In genomic region chr10:112184379-112184778, GRCh38 we compare ENCODE assay signal across 8 cellular contexts. TPM values are rescaled to one million over a fixed set of nuclear protein-coding genes. Genes with fewer than 3 reads are reported as not detected.
DNase-seq lines count a peak whose midpoint lies in the region; ATAC-seq and TF ChIP-seq lines count a peak whose summit lies in the region.

No MANE protein-coding gene starts in this region.

- H2BK12ac ChIP-seq in mesenchymal stem cell (ENCODE audit: low read length in 2 of 2) = no peak overlapping the region

- DNase-seq in heart right ventricle (no peak), left ventricle myocardium superior (no peak), adipocyte (ENCODE audit: low read depth) (no peak), mesenchymal stem cell (no peak), vagina (ENCODE audit: extremely low spot score in 2 of 2) (no peak), posterior cingulate gyrus (no peak), amygdala (lab: John Stamatoyannopoulos, UW) (no peak), ACHN (no peak)

- no peak overlapping the region for H3K18ac ChIP-seq in mesenchymal stem cell (ENCODE audit: low read depth in 1 of 2, low read length in 2 of 2)

- peaks cover 8% of the 10 kb centered on the region for H3K79me1 ChIP-seq in mesenchymal stem cell (replicated peaks; ENCODE audit: low read length, poor library complexity, severe bottlenecking)

- H2AFZ ChIP-seq in mesenchymal stem cell (ENCODE audit: low read depth, low read length) = no peak overlapping the region

- peaks cover 0 to 9% (median 0%) of the 10 kb centered on the region in 11 donors for H3K9me3 ChIP-seq in heart right ventricle
- H3K9me3 ChIP-seq in adipocyte (ENCODE audit: control insufficient read depth, low read length) = peaks cover 12% of the 10 kb centered on the region
- peaks cover 6% of the 10 kb centered on the region for H3K9me3 ChIP-seq in mesenchymal stem cell (ENCODE audit: control insufficient read depth, low read length)
- no peaks in the 10 kb centered on the region for H3K9me3 ChIP-seq in vagina

- TF ChIP-seq CTCF in heart right ventricle (IDR thresholded peaks at IDR 0.05) (no peak), vagina (IDR thresholded peaks at IDR 0.05) (no peak)

- no peak overlapping the region for H2BK15ac ChIP-seq in mesenchymal stem cell (ENCODE audit: low read depth, poor library complexity, severe bottlenecking)

- no peak overlapping the region for H2BK120ac ChIP-seq in mesenchymal stem cell (ENCODE audit: low read depth, low read length)

- no peaks in the 10 kb centered on the region for H3K27me3 ChIP-seq in heart right ventricle
- H3K27me3 ChIP-seq in adipocyte (replicated peaks; ENCODE audit: control insufficient read depth, insufficient read depth, low read length) = no peaks in the 10 kb centered on the region
- no peaks in the 10 kb centered on the region for H3K27me3 ChIP-seq in mesenchymal stem cell (ENCODE audit: control insufficient read depth in 1 of 2, insufficient read depth in 1 of 2, low read length in 2 of 2)
- H3K27me3 ChIP-seq in vagina = no peaks in the 10 kb centered on the region

- H3K36me3 ChIP-seq in heart right ventricle = peaks cover 0 to 24% (median 0%) of the 10 kb centered on the region in 9 donors
- peaks cover 33% of the 10 kb centered on the region for H3K36me3 ChIP-seq in adipocyte (ENCODE audit: control insufficient read depth, insufficient read depth, low read length, severe bottlenecking)
- peaks cover 0 to 12% of the 10 kb centered on the region in 2 experiments for H3K36me3 ChIP-seq in mesenchymal stem cell (ENCODE audit: control insufficient read depth in 1 of 2, insufficient read depth in 2 of 2, low read depth in 1 of 2, low read length in 2 of 2)
- H3K36me3 ChIP-seq in vagina = peaks cover 0 to 9% of the 10 kb centered on the region in 2 donors

- no peak for TF ChIP-seq POLR2A in vagina (IDR thresholded peaks at IDR 0.05)

- H3K27ac ChIP-seq in heart right ventricle (peak overlapping the region in 8 of 10 donors; percentile 70 to 85 (median 78)), mesenchymal stem cell (ENCODE audit: low read length, poor library complexity, severe bottlenecking) (no peak overlapping the region), vagina (peak overlapping the region; percentile 49)

- peak overlapping the region in 8 of 10 donors; percentile 73 to 93 (median 88) for H3K4me3 ChIP-seq in heart right ventricle
- peak overlapping the region; percentile 91 for H3K4me3 ChIP-seq in adipocyte (ENCODE audit: low read length)
- peak overlapping the region in 1 of 2 experiments; percentile 97 for H3K4me3 ChIP-seq in mesenchymal stem cell (ENCODE audit: insufficient read depth in 1 of 2, low read depth in 1 of 2, low read length in 2 of 2)
- peak overlapping the region; percentile 90 to 92 for H3K4me3 ChIP-seq in vagina

- H4K8ac ChIP-seq in mesenchymal stem cell (ENCODE audit: low read length) = no peak overlapping the region

- H2BK5ac ChIP-seq in mesenchymal stem cell (ENCODE audit: low read depth, low read length, poor library complexity, severe bottlenecking) = no peak overlapping the region

- H3K9ac ChIP-seq in adipocyte (ENCODE audit: low read length) = peak overlapping the region; percentile 92
- peak overlapping the region; percentile 98 for H3K9ac ChIP-seq in mesenchymal stem cell (ENCODE audit: low read length)

- intact Hi-C loops in heart right ventricle (cut with DNase I) = loop anchor here in 7 of 10 donors (5.0 to 10.0 kb wide), 6 partner anchors 113 to 263 kb away; partner anchors contain the start of genes VTI1A (in 1 of the 7) and ZDHHC6 (in 1 of the 7)
- intact Hi-C loops in left ventricle myocardium superior (cut with micrococcal nuclease) = loop anchor here (10.0 kb wide), 1 partner anchor 120 kb away; no protein-coding TSS in a partner anchor
- intact Hi-C loops in vagina (cut with DNase I) = no loop called here
- intact Hi-C loops in posterior cingulate gyrus (cut with DNase I) = loop anchor here (5.0 to 10.0 kb wide), 2 partner anchors 128 to 260 kb away; partner anchors contain the start of genes VTI1A and ZDHHC6

- no peak overlapping the region for H3K4ac ChIP-seq in mesenchymal stem cell (ENCODE audit: low read depth in 1 of 2, low read length in 2 of 2)

- H4K91ac ChIP-seq in mesenchymal stem cell (ENCODE audit: low read length) = no peak overlapping the region

- ATAC-seq in heart right ventricle (no peak), left ventricle myocardium superior (no peak)

- in situ Hi-C loops in ACHN (cut with HindIII; ENCODE audit: low pct_ligation_motif_present, low pct_unique_long_range_greater_than_20kb, low sequenced_read_pairs) = loop anchor here (25.0 kb wide), 1 partner anchor 128 kb away; no protein-coding TSS in a partner anchor

- no peak overlapping the region for H3K14ac ChIP-seq in mesenchymal stem cell (ENCODE audit: low read length in 2 of 2)

- no peak overlapping the region for H3K4me2 ChIP-seq in mesenchymal stem cell (ENCODE audit: low read length, poor library complexity, severe bottlenecking)

- H2AK5ac ChIP-seq in mesenchymal stem cell (ENCODE audit: low read length, severe bottlenecking) = no peak overlapping the region

- H3K23ac ChIP-seq in mesenchymal stem cell (ENCODE audit: low read length in 2 of 2) = no peak overlapping the region

- peaks cover 4 to 33% (median 19%) of the 10 kb centered on the region in 9 donors for H3K4me1 ChIP-seq in heart right ventricle
- peaks cover 40% of the 10 kb centered on the region for H3K4me1 ChIP-seq in adipocyte (ENCODE audit: control insufficient read depth, insufficient read depth, low read length)
- peaks cover 3% of the 10 kb centered on the region for H3K4me1 ChIP-seq in mesenchymal stem cell (ENCODE audit: control insufficient read depth, insufficient read depth, low read depth, low read length)
- peaks cover 14% of the 10 kb centered on the region for H3K4me1 ChIP-seq in vagina

- 17 to 22% methylated on average over 2 of the region's 2 CpGs for WGBS in heart right ventricle, 2 donors
- WGBS in mesenchymal stem cell = 0% methylated on average over 1 of the region's 2 CpGs

RNA-seq across cellular contexts. Expression of gene GPAM, which starts 0.8 kb away (rescaled TPM):
- 10 to 100 TPM; 12.2 to 36.6 (median 20.9) TPM for total RNA-seq in heart right ventricle
- polyA plus RNA-seq in heart right ventricle = 10 to 100 TPM; 10.7 TPM
- total RNA-seq in left ventricle myocardium superior = 25.0 TPM
- polyA plus RNA-seq in mesenchymal stem cell (2013, experiment 1 of 2) = 2.3 TPM
- 2.5 TPM for polyA plus RNA-seq in mesenchymal stem cell (2013, experiment 2 of 2)
- total RNA-seq in vagina = 6.9 TPM
